Comparison of ENCODE assay signal across 1 cellular context in genomic region chr2:33220533-33220932, GRCh38.
TF ChIP-seq lines count a peak whose summit lies in the region.

No MANE protein-coding gene starts in this region.

TF ChIP-seq in A549, 52 proteins besides CTCF, POLR2A, EP300 and RAD21 (continued from another document):
- no peak for TF ChIP-seq HES2 (IDR thresholded peaks at IDR 0.05)
- no peak for TF ChIP-seq NR3C1 (IDR thresholded peaks at IDR 0.05)
- no peak for TF ChIP-seq SREBF2 (IDR thresholded peaks at IDR 0.05)
- no peak for TF ChIP-seq REST (IDR thresholded peaks at IDR 0.05)
- no peak for TF ChIP-seq CHD2 (IDR thresholded peaks at IDR 0.05; ENCODE audit: low read length, partially characterized antibody)
- TF ChIP-seq JUN (IDR thresholded peaks at IDR 0.05): no peak
- TF ChIP-seq GATA3 (IDR thresholded peaks at IDR 0.05; ENCODE audit: borderline replicate concordance): no peak
- no peak for TF ChIP-seq HOXB5 (CRISPR knock-in tag; IDR thresholded peaks at IDR 0.05)
- no peak for TF ChIP-seq BCL3 (IDR thresholded peaks at IDR 0.05)
